In the genomic region with DNA sequence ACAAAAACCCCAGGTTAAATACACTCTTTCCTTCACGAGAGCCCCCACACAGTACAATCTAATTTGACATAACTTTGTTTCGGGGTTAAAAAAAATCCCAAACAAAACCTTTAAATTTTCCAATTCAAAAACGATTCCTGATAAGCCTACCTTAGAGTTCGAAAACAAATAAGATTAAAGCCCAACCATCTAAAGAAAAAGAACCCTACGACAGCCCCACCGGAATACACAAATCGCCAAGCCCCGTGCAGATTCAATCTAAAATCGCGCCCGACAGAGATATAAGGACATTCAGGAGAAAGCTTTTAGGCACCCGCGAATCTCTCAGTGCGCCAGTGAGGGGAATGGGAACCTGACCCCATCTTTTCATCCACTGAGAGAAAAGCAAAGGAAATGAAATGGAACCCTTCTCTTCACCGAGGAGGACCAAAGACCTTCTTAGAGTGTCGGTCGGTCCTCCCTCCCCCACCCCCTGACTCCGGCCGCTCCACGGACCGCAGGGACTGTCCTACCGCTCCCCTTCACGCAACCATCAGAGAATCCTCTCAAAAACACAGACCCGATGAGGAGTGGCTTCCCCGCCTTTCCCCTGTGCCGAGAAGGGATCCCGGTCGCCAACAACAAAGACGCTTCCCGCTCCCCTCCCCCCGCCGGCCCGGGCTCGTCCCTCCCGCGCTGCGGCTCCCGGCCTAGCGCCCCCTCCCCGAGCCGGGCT, we compare ENCODE assay signal across 8 cellular contexts. TPM values are rescaled to one million over a fixed set of nuclear protein-coding genes. Genes with fewer than 3 reads are reported as not detected.
DNase-seq lines count a peak whose midpoint lies in the region; ATAC-seq and TF ChIP-seq lines count a peak whose summit lies in the region.

No MANE protein-coding gene starts in this region.

- no peaks in the 10 kb centered on the region for H3K9me3 Mint-ChIP-seq in HFFc6
- H3K9me3 Mint-ChIP-seq in activated T-cell treated with anti-CD3 and anti-CD28 coated beads, Interleukin-2, amount 50 U/mL, for 72 hours: no peaks in the 10 kb centered on the region

- TF ChIP-seq CTCF in GM06990 (IDR thresholded peaks at IDR 0.05; ENCODE audit: insufficient read depth, low read length, poor library complexity, severe bottlenecking) (no peak), HFFc6 (IDR thresholded peaks at IDR 0.05) (no peak), fibroblast of lung (conservative IDR thresholded peaks at IDR 0.05 in 1 of 2, IDR thresholded peaks at IDR 0.05 in 1 of 2; ENCODE audit: low read depth in 1 of 2, low read length in 2 of 2) (no peak)

- peak overlapping the region; percentile 81 for H3K27ac Mint-ChIP-seq in HFFc6
- peak overlapping the region; percentile 97 for H3K27ac Mint-ChIP-seq in activated T-cell treated with anti-CD3 and anti-CD28 coated beads, Interleukin-2, amount 50 U/mL, for 72 hours

- H3K27me3 Mint-ChIP-seq in HFFc6 (ENCODE audit: insufficient read depth): no peaks in the 10 kb centered on the region
- H3K27me3 Mint-ChIP-seq in activated T-cell treated with anti-CD3 and anti-CD28 coated beads, Interleukin-2, amount 50 U/mL, for 72 hours (ENCODE audit: low read depth): no peaks in the 10 kb centered on the region

- no peak for ATAC-seq in activated T-cell treated with anti-CD3 and anti-CD28 coated beads, Interleukin-2, amount 50 U/mL, for 72 hours (replicated peaks in 1 of 2)

- H3K4me3 ChIP-seq in GM06990 (replicated peaks; ENCODE audit: low read depth, low read length) (peak overlapping the region; percentile 91), fibroblast of lung (replicated peaks in 1 of 4; ENCODE audit: control extremely low read depth in 1 of 4, insufficient read depth in 1 of 4, low read depth in 3 of 4, low read length in 4 of 4) (peak overlapping the region; percentile 75 to 93 (median 90)), muscle layer of colon (ENCODE audit: low read depth in 1 of 2, low read length in 2 of 2) (peak overlapping the region; percentile 81 to 99)

- peak overlapping the region; percentile 98 for H3K4me3 Mint-ChIP-seq in HFFc6
- peak overlapping the region; percentile 92 to 100 for H3K4me3 Mint-ChIP-seq in activated T-cell treated with anti-CD3 and anti-CD28 coated beads, Interleukin-2, amount 50 U/mL, for 72 hours

- peaks cover 4% of the 10 kb centered on the region for H3K4me1 ChIP-seq in fibroblast of lung (ENCODE audit: control insufficient read depth, extremely low read depth, insufficient read depth, low read length)
- H3K4me1 ChIP-seq in muscle layer of colon (ENCODE audit: insufficient read depth, low read length): peaks cover 20% of the 10 kb centered on the region

- H3K27me3 ChIP-seq in GM06990 (replicated peaks; ENCODE audit: control insufficient read depth, insufficient read depth, low read length) (no peaks in the 10 kb centered on the region), fibroblast of lung (ENCODE audit: control insufficient read depth, insufficient read depth, low read length) (no peaks in the 10 kb centered on the region), muscle layer of colon (ENCODE audit: control insufficient read depth in 1 of 2, insufficient read depth in 2 of 2, low read length in 2 of 2) (no peaks in the 10 kb centered on the region)

- peak overlapping the region; percentile 78 for H3K9ac ChIP-seq in fibroblast of lung (ENCODE audit: insufficient read depth, low read length)
- peak overlapping the region; percentile 58 for H3K9ac ChIP-seq in muscle layer of colon (ENCODE audit: low read length)

- H3K9me3 ChIP-seq in fibroblast of lung (ENCODE audit: control insufficient read depth, insufficient read depth, low read depth, low read length) (no peaks in the 10 kb centered on the region), muscle layer of colon (ENCODE audit: low read length) (no peaks in the 10 kb centered on the region)

- H4K20me1 ChIP-seq in fibroblast of lung (ENCODE audit: control insufficient read depth, extremely low read depth, insufficient read depth, low read length): no peaks in the 10 kb centered on the region

- peak overlapping the region; percentile 23 for H3K4me2 ChIP-seq in fibroblast of lung (ENCODE audit: extremely low read depth, insufficient read depth, low read length)

- H2AFZ ChIP-seq in fibroblast of lung (ENCODE audit: low read length): peak overlapping the region; percentile 14

- no peaks in the 10 kb centered on the region; the same call in 1 of the 2 replicates for H3K36me3 Mint-ChIP-seq in HFFc6 (ENCODE audit: low read depth)
- peaks cover 4% of the 10 kb centered on the region in 2 donors for H3K36me3 Mint-ChIP-seq in activated T-cell treated with anti-CD3 and anti-CD28 coated beads, Interleukin-2, amount 50 U/mL, for 72 hours (ENCODE audit: insufficient read depth in 2 of 2)

- H3K27ac ChIP-seq in fibroblast of lung (ENCODE audit: insufficient read depth, low read length): peak overlapping the region; percentile 88
- peak overlapping the region; percentile 96 for H3K27ac ChIP-seq in muscle layer of colon (ENCODE audit: low read depth, low read length)
- H3K27ac ChIP-seq in substantia nigra (ENCODE audit: low read depth, low read length, poor library complexity, severe bottlenecking): peak overlapping the region; percentile 95

- H3K4me1 Mint-ChIP-seq in HFFc6 (ENCODE audit: low read depth): peaks cover 34% of the 10 kb centered on the region
- peaks cover 57% of the 10 kb centered on the region for H3K4me1 Mint-ChIP-seq in activated T-cell treated with anti-CD3 and anti-CD28 coated beads, Interleukin-2, amount 50 U/mL, for 72 hours (ENCODE audit: low read depth)

- peaks cover 78% of the 10 kb centered on the region for H3K79me2 ChIP-seq in fibroblast of lung (ENCODE audit: control insufficient read depth, insufficient read depth, low read length)

- peak; percentile 67 for DNase-seq in GM06990 (ENCODE audit: extremely low read depth, insufficient read length)
- peak; percentile 9 for DNase-seq in HFFc6
- peak; percentile 60 for DNase-seq in NCI-H2227 (lab: John Stamatoyannopoulos, UW; ENCODE audit: unreplicated experiment)
- peak; percentile 41 to 43 for DNase-seq in activated T-cell treated with anti-CD3 and anti-CD28 coated beads, Interleukin-2, amount 50 U/mL, for 72 hours
- DNase-seq in fibroblast of lung (ENCODE audit: low read depth in 2 of 2): peak; percentile 28 to 39
- DNase-seq in substantia nigra (lab: John Stamatoyannopoulos, UW): peak in 46 of 49 donors; percentile 22 to 88 (median 58)
- DNase-seq in GF-D8 (lab: John Stamatoyannopoulos, UW): no peak

- H3K36me3 ChIP-seq in GM06990 (ENCODE audit: control insufficient read depth, insufficient read depth, low read length) (no peaks in the 10 kb centered on the region), fibroblast of lung (ENCODE audit: control insufficient read depth, insufficient read depth, low read length) (no peaks in the 10 kb centered on the region), muscle layer of colon (ENCODE audit: insufficient read depth, low read length) (no peaks in the 10 kb centered on the region)

RNA-seq across cellular contexts. Expression of a gene that starts 0.9 kb away (rescaled TPM):
- 10 to 100 TPM; 13.6 to 17.9 (median 15.5) TPM for total RNA-seq in HFFc6 (2021; fragmentation: NEBNext Ultra II Directional; extraction: Animal tissue kit (Norgen Biotek cat#: 25700))
- total RNA-seq in activated T-cell treated with anti-CD3 and anti-CD28 coated beads, Interleukin-2, amount 50 U/mL, for 72 hours: 10 to 100 TPM; 15.4 to 16.2 TPM
- total RNA-seq in fibroblast of lung: 17.7 and 20.6 TPM in 2 replicates
- 14.6 and 15.4 TPM in 2 replicates for polyA plus RNA-seq in fibroblast of lung
- 7.4 and 9.4 TPM in 2 replicates for polyA plus RNA-seq in fibroblast of lung (2012)
- 2.1 and 4.2 TPM in 2 replicates for polyA minus RNA-seq in fibroblast of lung (ENCODE audit: low replicate concordance)

RNA-seq across cellular contexts. Expression of a gene that starts 1.4 kb away (rescaled TPM):
- 10 to 100 TPM; 14.1 to 17.9 (median 15.2) TPM for total RNA-seq in HFFc6 (2021; fragmentation: NEBNext Ultra II Directional; extraction: Animal tissue kit (Norgen Biotek cat#: 25700))
- 10 to 100 TPM; 13.5 to 14.1 TPM for total RNA-seq in activated T-cell treated with anti-CD3 and anti-CD28 coated beads, Interleukin-2, amount 50 U/mL, for 72 hours
- 13.4 and 17.3 TPM in 2 replicates for total RNA-seq in fibroblast of lung
- 21.7 and 22.5 TPM in 2 replicates for polyA plus RNA-seq in fibroblast of lung
- polyA plus RNA-seq in fibroblast of lung (2012): 10.9 and 12.8 TPM in 2 replicates
- 2.5 and 7.0 TPM in 2 replicates for polyA minus RNA-seq in fibroblast of lung (ENCODE audit: low replicate concordance)
